ENCODE assay signal across 1 cellular context in the genomic region with DNA sequence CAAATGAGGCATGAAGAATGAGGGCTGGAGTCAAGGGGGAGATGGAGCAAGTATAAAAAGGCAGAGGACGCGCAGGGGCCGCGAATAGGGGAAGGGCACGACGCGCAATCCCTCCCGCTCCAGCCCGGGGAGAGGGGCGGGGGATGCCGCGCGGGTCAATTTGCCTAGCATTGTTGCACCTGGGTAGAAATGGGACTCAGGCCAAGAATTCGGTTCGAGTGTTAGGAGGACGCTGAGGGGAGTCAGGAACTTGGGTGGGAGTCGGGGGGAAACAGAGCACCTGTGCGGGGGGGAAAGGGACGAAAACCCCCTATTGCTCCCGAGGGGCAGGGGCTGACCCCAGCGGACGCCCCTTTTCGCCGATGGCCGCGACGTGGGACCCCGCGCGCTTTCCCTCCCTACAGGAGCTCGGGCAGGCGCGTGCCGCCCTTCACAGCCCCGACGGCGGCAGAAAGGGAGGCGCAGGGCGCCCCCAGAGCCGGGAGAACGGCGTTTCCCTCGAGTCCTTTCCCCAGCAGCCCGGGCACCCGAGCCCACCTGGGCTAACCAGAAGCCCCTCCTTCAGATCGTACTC.
TF ChIP-seq lines count a peak whose summit lies in the region.

No MANE protein-coding gene starts in this region.

TF ChIP-seq in GM23338, 12 proteins besides CTCF, POLR2A, EP300 and RAD21 (continued from another document):
- TF ChIP-seq, protein P1, sequence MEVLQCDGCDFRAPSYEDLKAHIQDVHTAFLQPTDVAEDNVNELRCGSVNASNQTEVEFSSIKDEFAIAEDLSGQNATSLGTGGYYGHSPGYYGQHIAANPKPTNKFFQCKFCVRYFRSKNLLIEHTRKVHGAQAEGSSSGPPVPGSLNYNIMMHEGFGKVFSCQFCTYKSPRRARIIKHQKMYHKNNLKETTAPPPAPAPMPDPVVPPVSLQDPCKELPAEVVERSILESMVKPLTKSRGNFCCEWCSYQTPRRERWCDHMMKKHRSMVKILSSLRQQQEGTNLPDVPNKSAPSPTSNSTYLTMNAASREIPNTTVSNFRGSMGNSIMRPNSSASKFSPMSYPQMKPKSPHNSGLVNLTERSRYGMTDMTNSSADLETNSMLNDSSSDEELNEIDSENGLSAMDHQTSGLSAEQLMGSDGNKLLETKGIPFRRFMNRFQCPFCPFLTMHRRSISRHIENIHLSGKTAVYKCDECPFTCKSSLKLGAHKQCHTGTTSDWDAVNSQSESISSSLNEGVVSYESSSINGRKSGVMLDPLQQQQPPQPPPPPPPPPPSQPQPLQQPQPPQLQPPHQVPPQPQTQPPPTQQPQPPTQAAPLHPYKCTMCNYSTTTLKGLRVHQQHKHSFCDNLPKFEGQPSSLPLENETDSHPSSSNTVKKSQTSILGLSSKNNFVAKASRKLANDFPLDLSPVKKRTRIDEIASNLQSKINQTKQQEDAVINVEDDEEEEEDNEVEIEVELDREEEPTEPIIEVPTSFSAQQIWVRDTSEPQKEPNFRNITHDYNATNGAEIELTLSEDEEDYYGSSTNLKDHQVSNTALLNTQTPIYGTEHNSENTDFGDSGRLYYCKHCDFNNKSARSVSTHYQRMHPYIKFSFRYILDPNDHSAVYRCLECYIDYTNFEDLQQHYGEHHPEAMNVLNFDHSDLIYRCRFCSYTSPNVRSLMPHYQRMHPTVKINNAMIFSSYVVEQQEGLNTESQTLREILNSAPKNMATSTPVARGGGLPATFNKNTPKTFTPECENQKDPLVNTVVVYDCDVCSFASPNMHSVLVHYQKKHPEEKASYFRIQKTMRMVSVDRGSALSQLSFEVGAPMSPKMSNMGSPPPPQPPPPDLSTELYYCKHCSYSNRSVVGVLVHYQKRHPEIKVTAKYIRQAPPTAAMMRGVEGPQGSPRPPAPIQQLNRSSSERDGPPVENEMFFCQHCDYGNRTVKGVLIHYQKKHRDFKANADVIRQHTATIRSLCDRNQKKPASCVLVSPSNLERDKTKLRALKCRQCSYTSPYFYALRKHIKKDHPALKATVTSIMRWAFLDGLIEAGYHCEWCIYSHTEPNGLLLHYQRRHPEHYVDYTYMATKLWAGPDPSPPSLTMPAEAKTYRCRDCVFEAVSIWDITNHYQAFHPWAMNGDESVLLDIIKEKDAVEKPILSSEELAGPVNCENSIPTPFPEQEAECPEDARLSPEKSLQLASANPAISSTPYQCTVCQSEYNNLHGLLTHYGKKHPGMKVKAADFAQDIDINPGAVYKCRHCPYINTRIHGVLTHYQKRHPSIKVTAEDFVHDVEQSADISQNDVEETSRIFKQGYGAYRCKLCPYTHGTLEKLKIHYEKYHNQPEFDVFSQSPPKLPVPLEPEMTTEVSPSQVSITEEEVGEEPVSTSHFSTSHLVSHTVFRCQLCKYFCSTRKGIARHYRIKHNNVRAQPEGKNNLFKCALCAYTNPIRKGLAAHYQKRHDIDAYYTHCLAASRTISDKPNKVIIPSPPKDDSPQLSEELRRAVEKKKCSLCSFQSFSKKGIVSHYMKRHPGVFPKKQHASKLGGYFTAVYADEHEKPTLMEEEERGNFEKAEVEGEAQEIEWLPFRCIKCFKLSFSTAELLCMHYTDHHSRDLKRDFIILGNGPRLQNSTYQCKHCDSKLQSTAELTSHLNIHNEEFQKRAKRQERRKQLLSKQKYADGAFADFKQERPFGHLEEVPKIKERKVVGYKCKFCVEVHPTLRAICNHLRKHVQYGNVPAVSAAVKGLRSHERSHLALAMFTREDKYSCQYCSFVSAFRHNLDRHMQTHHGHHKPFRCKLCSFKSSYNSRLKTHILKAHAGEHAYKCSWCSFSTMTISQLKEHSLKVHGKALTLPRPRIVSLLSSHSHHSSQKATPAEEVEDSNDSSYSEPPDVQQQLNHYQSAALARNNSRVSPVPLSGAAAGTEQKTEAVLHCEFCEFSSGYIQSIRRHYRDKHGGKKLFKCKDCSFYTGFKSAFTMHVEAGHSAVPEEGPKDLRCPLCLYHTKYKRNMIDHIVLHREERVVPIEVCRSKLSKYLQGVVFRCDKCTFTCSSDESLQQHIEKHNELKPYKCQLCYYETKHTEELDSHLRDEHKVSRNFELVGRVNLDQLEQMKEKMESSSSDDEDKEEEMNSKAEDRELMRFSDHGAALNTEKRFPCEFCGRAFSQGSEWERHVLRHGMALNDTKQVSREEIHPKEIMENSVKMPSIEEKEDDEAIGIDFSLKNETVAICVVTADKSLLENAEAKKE (CRISPR knock-in tag; IDR thresholded peaks at IDR 0.05): no peak
- TF ChIP-seq ZNF114 (CRISPR knock-in tag; IDR thresholded peaks at IDR 0.05) (no peak), POLR2AphosphoS5 (IDR thresholded peaks at IDR 0.05; ENCODE audit: low read depth) (no peak)
- TF ChIP-seq, protein P2, sequence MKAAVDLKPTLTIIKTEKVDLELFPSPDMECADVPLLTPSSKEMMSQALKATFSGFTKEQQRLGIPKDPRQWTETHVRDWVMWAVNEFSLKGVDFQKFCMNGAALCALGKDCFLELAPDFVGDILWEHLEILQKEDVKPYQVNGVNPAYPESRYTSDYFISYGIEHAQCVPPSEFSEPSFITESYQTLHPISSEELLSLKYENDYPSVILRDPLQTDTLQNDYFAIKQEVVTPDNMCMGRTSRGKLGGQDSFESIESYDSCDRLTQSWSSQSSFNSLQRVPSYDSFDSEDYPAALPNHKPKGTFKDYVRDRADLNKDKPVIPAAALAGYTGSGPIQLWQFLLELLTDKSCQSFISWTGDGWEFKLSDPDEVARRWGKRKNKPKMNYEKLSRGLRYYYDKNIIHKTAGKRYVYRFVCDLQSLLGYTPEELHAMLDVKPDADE (IDR thresholded peaks at IDR 0.05): no peak
